Comparison of ENCODE assay signal across 8 cellular contexts in genomic region chr19:1873524-1874473, GRCh38. TPM values are rescaled to one million over a fixed set of nuclear protein-coding genes. Genes with fewer than 3 reads are reported as not detected.
DNase-seq lines count a peak whose midpoint lies in the region; ATAC-seq, FAIRE-seq and TF ChIP-seq lines count a peak whose summit lies in the region.

No MANE protein-coding gene starts in this region.

- DNase-seq in HFFc6 (no peak), Right ventricle myocardium superior (peak; percentile 76), NOMO-1 (lab: John Stamatoyannopoulos, UW; ENCODE audit: unreplicated experiment in 2 of 2) (no peak), frontal cortex (ENCODE audit: low spot score in 2 of 2) (no peak)

- H3K27me3 Mint-ChIP-seq in HFFc6 (ENCODE audit: insufficient read depth), result peaks cover 3% of the 10 kb centered on the region

- FAIRE-seq in frontal cortex (lab: Jason Lieb, UNC), result no peak

- peaks cover 18% of the 10 kb centered on the region for H3K4me1 Mint-ChIP-seq in HFFc6 (ENCODE audit: low read depth)

- H3K27ac Mint-ChIP-seq in HFFc6, result peak overlapping the region; percentile 97; the same call in 1 of the 2 replicates

- no peaks in the 10 kb centered on the region for H3K9me3 Mint-ChIP-seq in HFFc6

- peaks cover 16% of the 10 kb centered on the region; the same call in 1 of the 2 replicates for H3K36me3 Mint-ChIP-seq in HFFc6 (ENCODE audit: low read depth)

- H3K27ac ChIP-seq in VCaP (peak overlapping the region; percentile 98), skin epidermis (peak overlapping the region in 16 of 21 experiments; percentile 46 to 99 (median 70))

- intact Hi-C loops in Right ventricle myocardium superior (cut with DNase I), result no loop called here

- TF ChIP-seq CTCF in HFFc6 (IDR thresholded peaks at IDR 0.05) (no peak), VCaP (conservative IDR thresholded peaks at IDR 0.05) (no peak)

- H3K4me3 ChIP-seq in skin epidermis, result peak overlapping the region in 4 of 7 experiments; percentile 5 to 86 (median 53)

- peak overlapping the region; percentile 97 for H3K4me3 Mint-ChIP-seq in HFFc6

- ATAC-seq in Right ventricle myocardium superior (ENCODE audit: poor library complexity), result peak; percentile 31
- ATAC-seq in GM21528 (IDR thresholded peaks at IDR 0.05; ENCODE audit: low FRiP score, unreplicated experiment), result no peak
- ATAC-seq in HG03159 (IDR thresholded peaks at IDR 0.05; ENCODE audit: unreplicated experiment), result no peak

RNA-seq across cellular contexts. Expression of gene KLF16, which starts 10.4 kb away (rescaled TPM):
- 10 to 100 TPM; 37.7 to 48.3 (median 41.6) TPM for total RNA-seq in HFFc6 (2021; fragmentation: NEBNext Ultra II Directional; extraction: Animal tissue kit (Norgen Biotek cat#: 25700))
- 6.2 TPM for total RNA-seq in Right ventricle myocardium superior
- 2.9 TPM for total RNA-seq in frontal cortex

RNA-seq across cellular contexts. Expression of gene ABHD17A, which starts 11.5 kb away (rescaled TPM):
- 10 to 100 TPM; 61.0 to 80.0 (median 67.9) TPM for total RNA-seq in HFFc6 (2021; fragmentation: NEBNext Ultra II Directional; extraction: Animal tissue kit (Norgen Biotek cat#: 25700))
- total RNA-seq in Right ventricle myocardium superior (55.7 TPM), frontal cortex (42.0 TPM)

RNA-seq across cellular contexts. Expression of gene REXO1, which starts 25.5 kb away (rescaled TPM):
- total RNA-seq in HFFc6 (2021; fragmentation: NEBNext Ultra II Directional; extraction: Animal tissue kit (Norgen Biotek cat#: 25700)), result 10 to 100 TPM; 32.9 to 38.2 (median 34.6) TPM
- total RNA-seq in Right ventricle myocardium superior, result 13.6 TPM
- total RNA-seq in frontal cortex, result 5.3 TPM

RNA-seq across cellular contexts. Expression of gene ADAT3, which starts 31.4 kb away (rescaled TPM):
- 1 to 10 TPM; 2.3 to 4.2 (median 3.0) TPM for total RNA-seq in HFFc6 (2021; fragmentation: NEBNext Ultra II Directional; extraction: Animal tissue kit (Norgen Biotek cat#: 25700))
- total RNA-seq in Right ventricle myocardium superior (2.1 TPM), frontal cortex (1.2 TPM)

RNA-seq across cellular contexts. Expression of gene SCAMP4, which starts 31.4 kb away (rescaled TPM):
- total RNA-seq in HFFc6 (2021; fragmentation: NEBNext Ultra II Directional; extraction: Animal tissue kit (Norgen Biotek cat#: 25700)), result 10 to 100 TPM; 51.7 to 84.8 (median 58.5) TPM
- total RNA-seq in Right ventricle myocardium superior (16.2 TPM), frontal cortex (11.4 TPM)
